23 cellular contexts compared by ENCODE assay signal in the genomic region with DNA sequence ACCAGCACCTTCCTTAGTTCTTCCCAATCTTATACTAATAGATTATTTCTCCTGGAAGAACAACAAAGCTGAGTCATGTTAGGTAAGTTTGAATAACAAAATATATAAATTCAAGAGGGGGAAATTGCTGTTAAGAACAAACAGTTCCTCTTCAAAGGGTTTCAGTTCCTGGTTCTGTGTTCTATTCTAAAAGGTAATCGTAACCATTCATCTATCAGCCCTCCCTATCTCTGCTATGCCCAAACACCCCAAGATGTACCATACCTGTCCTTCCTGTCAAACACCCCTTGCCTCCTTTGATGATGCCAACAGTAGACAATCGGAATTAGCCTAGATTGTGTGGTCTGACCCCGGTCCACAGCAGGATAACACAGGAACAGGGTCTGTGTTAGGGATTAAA. TPM values are rescaled to one million over a fixed set of nuclear protein-coding genes. Genes with fewer than 3 reads are reported as not detected.
DNase-seq lines count a peak whose midpoint lies in the region; ATAC-seq, FAIRE-seq and TF ChIP-seq lines count a peak whose summit lies in the region.
"Had no signal": no experiment of that assay in that cellular context is flagged by ENCODE, and none has a peak within 500 bp of the region (broad histone marks: within the 10 kb centered on the region; RNA-seq: fewer than 3 reads in every experiment).

No MANE protein-coding gene starts in this region.

- H3K4me3 ChIP-seq in transverse colon, result no peak overlapping the region
- H3K4me3 ChIP-seq: sigmoid colon, upper lobe of left lung had no signal

- H3K36me3 ChIP-seq in transverse colon, result no peaks in the 10 kb centered on the region
- H3K36me3 ChIP-seq: neutrophil, sigmoid colon, upper lobe of left lung had no signal

- in situ Hi-C loops in transverse colon (cut with MboI; ENCODE audit: low pct_ligation_motif_present in 1 of 4, low pct_unique_long_range_greater_than_20kb in 1 of 4, low sequenced_read_pairs in 3 of 4), result loop anchor here in 1 of 4 donors (25.0 kb wide), 1 partner anchor 451 kb away; no protein-coding TSS in a partner anchor

- ATAC-seq in GM19397 (IDR thresholded peaks at IDR 0.05; ENCODE audit: unreplicated experiment) (peak; percentile 51), HG03060 (IDR thresholded peaks at IDR 0.05; ENCODE audit: low read depth, unreplicated experiment) (peak; percentile 67), GM19328 (IDR thresholded peaks at IDR 0.05; ENCODE audit: unreplicated experiment) (no peak)
- ATAC-seq: activated naive CD8-positive, alpha-beta T cell treated with anti-CD3 and anti-CD28 coated beads, Interleukin-2, amount 50 U/mL, for 24 hours; HCT116 had no signal

- no peak for DNase-seq in GM12891 (ENCODE audit: insufficient read length, low spot score)
- DNase-seq in NOMO-1 treated with DMSO at 0.1 percent for 48 hours (lab: John Stamatoyannopoulos, UW; ENCODE audit: unreplicated experiment), result peak; percentile 84
- no peak for DNase-seq in UCSD-AML1 (lab: John Stamatoyannopoulos, UW; ENCODE audit: unreplicated experiment)
- no peak for DNase-seq in transverse colon
- DNase-seq in NCI-H82 (lab: John Stamatoyannopoulos, UW), result no peak
- DNase-seq: activated CD4-positive, alpha-beta T cell treated with anti-CD3 and anti-CD28 coated beads for 48 hours; activated naive CD8-positive, alpha-beta T cell treated with anti-CD3 and anti-CD28 coated beads, Interleukin-2, amount 50 U/mL, for 24 hours; activated T-cell treated with anti-CD3 and anti-CD28 coated beads, Interleukin-2, amount 50 U/mL, for 24 hours; CD4-positive, alpha-beta memory T cell; central memory CD4-positive, alpha-beta T cell; endodermal cell; NCI-H1417; NCI-H446 treated with DMSO at 0.1 percent for 48 hours; sigmoid colon; stimulated activated CD4-positive, alpha-beta T cell treated with anti-CD3 and anti-CD28 coated beads, Interleukin-2, amount 100 ng/mL, for 48 hours; upper lobe of left lung had no signal

- no peak for TF ChIP-seq POLR2A in GM12891 (IDR thresholded peaks at IDR 0.05; ENCODE audit: low read depth, low read length)
- TF ChIP-seq POLR2A in transverse colon (IDR thresholded peaks at IDR 0.05), result no peak

- no peak for TF ChIP-seq CTCF in transverse colon (IDR thresholded peaks at IDR 0.05)

- H3K9me3 ChIP-seq in transverse colon, result no peaks in the 10 kb centered on the region
- H3K9me3 ChIP-seq: neutrophil, sigmoid colon, upper lobe of left lung had no signal

- no peak for FAIRE-seq in GM12891 (lab: Jason Lieb, UNC)
- FAIRE-seq: frontal cortex had no signal

- peaks cover 0 to 12% (median 6%) of the 10 kb centered on the region in 4 donors for H3K4me1 ChIP-seq in transverse colon

- H3K27me3 ChIP-seq in transverse colon, result peaks cover 32% of the 10 kb centered on the region
- H3K27me3 ChIP-seq: sigmoid colon had no signal

- 74 to 78% methylated on average over 1 to 3 of the region's 3 CpGs for WGBS in transverse colon (ENCODE audit: low coverage in 1 of 2), 2 donors

- TF ChIP-seq EP300 in transverse colon (IDR thresholded peaks at IDR 0.05; ENCODE audit: low read depth), result no peak

- H3K27ac ChIP-seq in transverse colon, result no peak overlapping the region
- H3K27ac ChIP-seq: neutrophil, sigmoid colon, upper lobe of left lung had no signal

- intact Hi-C loops in transverse colon (cut with DNase I; ENCODE audit: low total_unique reads), result no loop called here

TF ChIP-seq in GM12891, 5 proteins besides CTCF, POLR2A, EP300 and RAD21:
- TF ChIP-seq PAX5 (IDR thresholded peaks at IDR 0.05; ENCODE audit: insufficient read depth, low read length, severe bottlenecking), result no peak
- TF ChIP-seq TAF1 (IDR thresholded peaks at IDR 0.05; ENCODE audit: low read depth, low read length), result no peak
- no peak for TF ChIP-seq POU2F2 (IDR thresholded peaks at IDR 0.05; ENCODE audit: low read depth, low read length)
- peak; percentile 75 for TF ChIP-seq SPI1 (IDR thresholded peaks at IDR 0.05; ENCODE audit: low read depth, low read length)
- TF ChIP-seq POLR2AphosphoS5 (IDR thresholded peaks at IDR 0.05; ENCODE audit: low read depth, low read length), result no peak

RNA-seq across cellular contexts. Expression of a gene that starts 4.2 kb away (rescaled TPM):
- not detected for polyA plus RNA-seq in GM12891 (2012; ENCODE audit: low read depth, missing spikeins)
- total RNA-seq in transverse colon, result 1 to 10 TPM; 1.9 to 8.0 (median 3.2) TPM
- total RNA-seq: CD4-positive, alpha-beta memory T cell; T-helper 2 cell treated with Interferon-gamma antibody and Interleukin-4, amounts not matched to agents 100 ng/mL and 5 ng/mL, for 36 hours had no signal
- polyA plus RNA-seq: CD4-positive, alpha-beta memory T cell had no signal
